17 cellular contexts compared by ENCODE assay signal in genomic region chr5:141609044-141609443, GRCh38. TPM values are rescaled to one million over a fixed set of nuclear protein-coding genes. Genes with fewer than 3 reads are reported as not detected.
DNase-seq lines count a peak whose midpoint lies in the region; ATAC-seq, FAIRE-seq and TF ChIP-seq lines count a peak whose summit lies in the region.
"Had no signal": no experiment of that assay in that cellular context is flagged by ENCODE, and none has a peak within 500 bp of the region (broad histone marks: within the 10 kb centered on the region; RNA-seq: fewer than 3 reads in every experiment).

No MANE protein-coding gene starts in this region.

- H3K4me1 Mint-ChIP-seq in activated CD4-positive, alpha-beta T cell treated with anti-CD3 and anti-CD28 coated beads for 36 hours: peaks cover 85% of the 10 kb centered on the region
- H3K4me1 Mint-ChIP-seq in central memory CD8-positive, alpha-beta T cell: peaks cover 86% of the 10 kb centered on the region

- H3K36me3 ChIP-seq in Peyer's patch: no peaks in the 10 kb centered on the region
- H3K36me3 ChIP-seq in pancreas: no peaks in the 10 kb centered on the region
- H3K36me3 ChIP-seq in tibial nerve: no peaks in the 10 kb centered on the region
- H3K36me3 ChIP-seq: gastroesophageal sphincter had no signal

- no peak overlapping the region for H3K4me3 Mint-ChIP-seq in activated CD4-positive, alpha-beta T cell treated with anti-CD3 and anti-CD28 coated beads for 36 hours
- no peak overlapping the region for H3K4me3 Mint-ChIP-seq in central memory CD8-positive, alpha-beta T cell
- H3K4me3 Mint-ChIP-seq: H9 had no signal

- peak overlapping the region in 3 of 4 donors; percentile 32 to 63 (median 32) for H3K27ac ChIP-seq in Peyer's patch
- H3K27ac ChIP-seq in pancreas: peak overlapping the region in 3 of 4 donors; percentile 26 to 69 (median 65)
- no peak overlapping the region for H3K27ac ChIP-seq in tibial nerve
- H3K27ac ChIP-seq: gastroesophageal sphincter had no signal

- POLR2A ChIA-PET in activated CD4-positive, alpha-beta T cell treated with anti-CD3 and anti-CD28 coated beads for 36 hours (lab: Charles Lee): interaction anchor here (0.6 to 0.7 kb wide), 3 partner anchors 30 to 1139 kb away, joined by 3 to 11 read pairs (median 5); no protein-coding TSS in a partner anchor

- CTCF ChIA-PET in activated CD4-positive, alpha-beta T cell treated with anti-CD3 and anti-CD28 coated beads for 36 hours (lab: Charles Lee): interaction anchor here (0.8 to 5.2 kb wide), 8 partner anchors 8 to 45 kb away, joined by 3 to 30 read pairs (median 6); partner anchors contain the start of gene DIAPH1

- TF ChIP-seq CTCF in Peyer's patch (IDR thresholded peaks at IDR 0.05): no peak
- no peak for TF ChIP-seq CTCF in pancreas (IDR thresholded peaks at IDR 0.05)
- no peak for TF ChIP-seq CTCF in tibial nerve (IDR thresholded peaks at IDR 0.05)

- H3K27ac Mint-ChIP-seq in activated CD4-positive, alpha-beta T cell treated with anti-CD3 and anti-CD28 coated beads for 36 hours: peak overlapping the region; percentile 69
- H3K27ac Mint-ChIP-seq in central memory CD8-positive, alpha-beta T cell (ENCODE audit: low read depth): peak overlapping the region; percentile 84

- H3K27me3 Mint-ChIP-seq in activated CD4-positive, alpha-beta T cell treated with anti-CD3 and anti-CD28 coated beads for 36 hours: no peaks in the 10 kb centered on the region
- H3K27me3 Mint-ChIP-seq in central memory CD8-positive, alpha-beta T cell: no peaks in the 10 kb centered on the region
- H3K27me3 Mint-ChIP-seq: naive B cell had no signal

- no peak for ATAC-seq in activated CD4-positive, alpha-beta T cell treated with anti-CD3 and anti-CD28 coated beads for 36 hours
- no peak for ATAC-seq in central memory CD8-positive, alpha-beta T cell (replicated peaks; ENCODE audit: extremely low read depth, poor library complexity, severe bottlenecking)
- ATAC-seq in pancreas: no peak
- ATAC-seq in HG03457 (IDR thresholded peaks at IDR 0.05; ENCODE audit: unreplicated experiment): no peak
- ATAC-seq: gastroesophageal sphincter, psoas muscle, SK-N-SH treated with all-trans-retinoic acid at 6 μM for 48 hours had no signal

- intact Hi-C loops in activated CD4-positive, alpha-beta T cell treated with anti-CD3 and anti-CD28 coated beads for 36 hours (cut with DNase I, micrococcal nuclease): loop anchor here in 1 of 2 experiments (10.0 kb wide), 1 partner anchor 1216 kb away; no protein-coding TSS in a partner anchor
- intact Hi-C loops in pancreas (cut with DNase I): no loop called here

- TF ChIP-seq EP300 in tibial nerve (IDR thresholded peaks at IDR 0.05): no peak

- 18 to 25% methylated on average over 3 of the region's 3 CpGs for WGBS in pancreas, 2 donors
- WGBS in tibial nerve, 2 donors: 92 to 95% methylated on average over 3 of the region's 3 CpGs

- no peak for FAIRE-seq in pancreas (lab: Jason Lieb, UNC)
- FAIRE-seq: GM19239 had no signal

- H3K27me3 ChIP-seq in Peyer's patch: no peaks in the 10 kb centered on the region
- H3K27me3 ChIP-seq in pancreas: no peaks in the 10 kb centered on the region
- H3K27me3 ChIP-seq in tibial nerve: no peaks in the 10 kb centered on the region
- H3K27me3 ChIP-seq: gastroesophageal sphincter had no signal

- H3K9me3 ChIP-seq in Peyer's patch (no peaks in the 10 kb centered on the region), pancreas (no peaks in the 10 kb centered on the region), tibial nerve (no peaks in the 10 kb centered on the region)
- H3K9me3 ChIP-seq: gastroesophageal sphincter, psoas muscle had no signal

- H3K4me1 ChIP-seq in Peyer's patch: peaks cover 0 to 45% (median 13%) of the 10 kb centered on the region in 4 donors
- H3K4me1 ChIP-seq in pancreas: peaks cover 26 to 73% (median 43%) of the 10 kb centered on the region in 3 donors
- H3K4me1 ChIP-seq in tibial nerve: peaks cover 0 to 42% (median 23%) of the 10 kb centered on the region in 4 donors

- no peak for DNase-seq in activated CD4-positive, alpha-beta T cell treated with anti-CD3 and anti-CD28 coated beads for 36 hours
- no peak for DNase-seq in activated CD4-positive, alpha-beta T cell treated with anti-CD3 and anti-CD28 coated beads for 1 hour
- no peak for DNase-seq in Peyer's patch
- DNase-seq in central memory CD8-positive, alpha-beta T cell (ENCODE audit: low spot score in 2 of 2): no peak
- no peak for DNase-seq in pancreas
- no peak for DNase-seq in GM19240 (ENCODE audit: insufficient read length, low spot score)
- no peak for DNase-seq in tibial nerve (ENCODE audit: low spot score in 2 of 2)
- DNase-seq: activated gamma-delta T cell, H9, Kasumi-1, naive B cell, NCI-H748 treated with DMSO at 0.1 percent for 48 hours, psoas muscle had no signal

- H3K4me3 ChIP-seq in Peyer's patch: no peak overlapping the region
- no peak overlapping the region for H3K4me3 ChIP-seq in pancreas
- no peak overlapping the region for H3K4me3 ChIP-seq in tibial nerve
- H3K4me3 ChIP-seq: gastroesophageal sphincter, psoas muscle had no signal

- TF ChIP-seq POLR2A in Peyer's patch (IDR thresholded peaks at IDR 0.05) (no peak), tibial nerve (IDR thresholded peaks at IDR 0.05) (no peak)

- peaks cover 26% of the 10 kb centered on the region for H3K36me3 Mint-ChIP-seq in activated CD4-positive, alpha-beta T cell treated with anti-CD3 and anti-CD28 coated beads for 36 hours (ENCODE audit: low read depth)
- peaks cover 19% of the 10 kb centered on the region for H3K36me3 Mint-ChIP-seq in central memory CD8-positive, alpha-beta T cell (ENCODE audit: insufficient read depth)

- no peaks in the 10 kb centered on the region for H3K9me3 Mint-ChIP-seq in activated CD4-positive, alpha-beta T cell treated with anti-CD3 and anti-CD28 coated beads for 36 hours (ENCODE audit: low read depth)
- H3K9me3 Mint-ChIP-seq in central memory CD8-positive, alpha-beta T cell: no peaks in the 10 kb centered on the region
- H3K9me3 Mint-ChIP-seq: H9, naive B cell had no signal

RNA-seq across cellular contexts. Expression of gene DIAPH1, which starts 9.8 kb away (rescaled TPM):
- total RNA-seq in activated CD4-positive, alpha-beta T cell treated with anti-CD3 and anti-CD28 coated beads for 36 hours: 100 to 1,000 TPM; 185 to 212 TPM
- total RNA-seq in Peyer's patch (100 to 1,000 TPM in 2 of 4 donors, 10 to 100 TPM in 2; 98.2 to 115 (median 102) TPM), pancreas (10 to 100 TPM; 41.1 to 72.7 (median 61.0) TPM), tibial nerve (100 to 1,000 TPM in 1 of 4 donors, 10 to 100 TPM in 3; 59.4 to 102 (median 64.0) TPM)
- polyA plus RNA-seq in pancreas: 10 to 100 TPM; 28.9 to 41.2 TPM

RNA-seq across cellular contexts. Expression of gene HDAC3, which starts 27.6 kb away (rescaled TPM):
- 10 to 100 TPM; 85.9 to 88.6 TPM for total RNA-seq in activated CD4-positive, alpha-beta T cell treated with anti-CD3 and anti-CD28 coated beads for 36 hours
- total RNA-seq in Peyer's patch (10 to 100 TPM; 31.2 to 55.6 (median 47.9) TPM), pancreas (10 to 100 TPM; 17.8 to 28.5 (median 26.0) TPM), tibial nerve (10 to 100 TPM; 33.0 to 38.3 (median 36.5) TPM)
- polyA plus RNA-seq in pancreas: 10 to 100 TPM; 30.5 to 68.9 TPM

RNA-seq across cellular contexts. Expression of gene RELL2, which starts 27.8 kb away (rescaled TPM):
- 10 to 100 TPM; 24.3 to 27.8 TPM for total RNA-seq in activated CD4-positive, alpha-beta T cell treated with anti-CD3 and anti-CD28 coated beads for 36 hours
- total RNA-seq in Peyer's patch: 10 to 100 TPM in 3 of 4 donors, 1 to 10 TPM in 1; 8.0 to 13.2 (median 10.6) TPM
- total RNA-seq in pancreas: 1 to 10 TPM in 3 of 6 donors, under 1 TPM in 3; 0.67 to 2.2 (median 1.1) TPM
- polyA plus RNA-seq in pancreas: 1 to 10 TPM; 7.1 to 9.0 TPM
- total RNA-seq in tibial nerve: 1 to 10 TPM; 2.0 to 8.7 (median 4.1) TPM

RNA-seq across cellular contexts. Expression of gene FCHSD1, which starts 42.2 kb away (rescaled TPM):
- total RNA-seq in activated CD4-positive, alpha-beta T cell treated with anti-CD3 and anti-CD28 coated beads for 36 hours: 10 to 100 TPM; 28.2 to 32.9 TPM
- total RNA-seq in Peyer's patch: 100 to 1,000 TPM in 1 of 4 donors, 10 to 100 TPM in 3; 19.8 to 116 (median 45.7) TPM
- 10 to 100 TPM in 1 of 6 donors, 1 to 10 TPM in 5; 4.8 to 18.3 (median 7.7) TPM for total RNA-seq in pancreas
- polyA plus RNA-seq in pancreas: 10 to 100 TPM; 20.0 to 22.4 TPM
- total RNA-seq in tibial nerve: 10 to 100 TPM; 10.7 to 53.4 (median 34.5) TPM

Comparison
In these comparisons a context has a peak if more than half of its experiments do, and no peak if none do; other contexts are left out.
1. H3K27ac ChIP-seq: peak in Peyer's patch (3 of 4) and pancreas (3 of 4); none in tibial nerve (0 of 4).